1 cellular context compared by ENCODE assay signal in the genomic region with DNA sequence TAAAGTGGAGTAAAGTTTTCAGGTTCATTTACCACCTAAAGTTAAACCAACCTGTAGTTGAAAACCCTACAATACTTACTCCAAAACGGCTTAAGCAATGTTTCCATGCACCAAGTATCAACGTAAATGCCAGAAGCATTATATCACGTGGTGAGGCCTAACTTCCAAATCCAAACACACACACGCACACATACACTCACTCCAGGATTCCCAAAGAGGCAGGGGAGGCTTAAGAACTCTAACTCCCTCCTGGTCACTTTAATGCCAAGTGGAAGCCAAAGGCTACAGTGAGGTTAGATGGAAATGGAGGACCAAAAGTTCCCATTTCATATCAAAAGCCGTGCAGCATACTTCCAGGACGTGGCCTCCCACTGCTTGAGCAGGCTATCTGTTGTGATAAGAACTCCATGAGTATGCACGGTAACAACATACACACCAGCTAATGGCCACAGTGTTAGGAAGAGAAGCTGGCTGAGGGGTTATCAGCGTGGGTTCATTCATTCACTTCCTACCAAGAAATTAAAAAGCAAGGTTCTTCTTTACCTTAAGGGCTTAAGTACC.
A peak's percentile ranks its signal among the peaks of the same experiment; 100 is the strongest.
TF ChIP-seq lines count a peak whose summit lies in the region.

No MANE protein-coding gene starts in this region.

TF ChIP-seq in K562, 482 proteins besides CTCF, POLR2A, EP300 and RAD21 (continued from another document and continues in another):
- TF ChIP-seq, protein P1, sequence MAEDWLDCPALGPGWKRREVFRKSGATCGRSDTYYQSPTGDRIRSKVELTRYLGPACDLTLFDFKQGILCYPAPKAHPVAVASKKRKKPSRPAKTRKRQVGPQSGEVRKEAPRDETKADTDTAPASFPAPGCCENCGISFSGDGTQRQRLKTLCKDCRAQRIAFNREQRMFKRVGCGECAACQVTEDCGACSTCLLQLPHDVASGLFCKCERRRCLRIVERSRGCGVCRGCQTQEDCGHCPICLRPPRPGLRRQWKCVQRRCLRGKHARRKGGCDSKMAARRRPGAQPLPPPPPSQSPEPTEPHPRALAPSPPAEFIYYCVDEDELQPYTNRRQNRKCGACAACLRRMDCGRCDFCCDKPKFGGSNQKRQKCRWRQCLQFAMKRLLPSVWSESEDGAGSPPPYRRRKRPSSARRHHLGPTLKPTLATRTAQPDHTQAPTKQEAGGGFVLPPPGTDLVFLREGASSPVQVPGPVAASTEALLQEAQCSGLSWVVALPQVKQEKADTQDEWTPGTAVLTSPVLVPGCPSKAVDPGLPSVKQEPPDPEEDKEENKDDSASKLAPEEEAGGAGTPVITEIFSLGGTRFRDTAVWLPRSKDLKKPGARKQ (CRISPR knock-in tag; IDR thresholded peaks at IDR 0.05): no peak
- TF ChIP-seq ZNF311 (CRISPR knock-in tag; IDR thresholded peaks at IDR 0.05) (no peak), NCOA2 (IDR thresholded peaks at IDR 0.05; ENCODE audit: partially characterized antibody in 2 of 2) (no peak), SIRT6 (IDR thresholded peaks at IDR 0.05; ENCODE audit: low read depth, low read length) (no peak), RBM17 (IDR thresholded peaks at IDR 0.05; ENCODE audit: borderline replicate concordance, low read depth, low read length) (no peak), SNRNP70 (optimal IDR thresholded peaks at IDR 0.05; ENCODE audit: low read depth, low read length) (no peak), CBX1 (IDR thresholded peaks at IDR 0.05; ENCODE audit: low read depth) (no peak), TOE1 (IDR thresholded peaks at IDR 0.05; ENCODE audit: borderline replicate concordance) (peak; percentile 78), TOE1 (CRISPR knock-in tag; IDR thresholded peaks at IDR 0.05; ENCODE audit: borderline replicate concordance, low read depth) (no peak), CSDE1 (IDR thresholded peaks at IDR 0.05) (no peak), MTF1 (CRISPR knock-in tag; IDR thresholded peaks at IDR 0.05; ENCODE audit: borderline replicate concordance) (no peak), SRSF7 (optimal IDR thresholded peaks at IDR 0.05; ENCODE audit: low read depth, low read length) (no peak), ZNF212 (CRISPR knock-in tag; IDR thresholded peaks at IDR 0.05) (no peak), JUNB (CRISPR knock-in tag; conservative IDR thresholded peaks at IDR 0.05) (no peak), KHSRP (IDR thresholded peaks at IDR 0.05) (no peak), ARNT (IDR thresholded peaks at IDR 0.05) (peak; percentile 80 to 91; a peak in 3 of 4 replicates), FIP1L1 (IDR thresholded peaks at IDR 0.05; ENCODE audit: low read depth, low read length, poor library complexity, severe bottlenecking) (no peak), ELF4 (CRISPR knock-in tag; IDR thresholded peaks at IDR 0.05) (peak; percentile 86; the same call in 1 of the 2 replicates), MCM5 (IDR thresholded peaks at IDR 0.05; ENCODE audit: low read depth) (no peak), ZNF830 (CRISPR knock-in tag; IDR thresholded peaks at IDR 0.05) (no peak), GTF2E2 (tag; IDR thresholded peaks at IDR 0.05) (no peak), ATF1 (CRISPR knock-in tag; IDR thresholded peaks at IDR 0.05) (no peak), ATF1 (tag; IDR thresholded peaks at IDR 0.05) (peak; percentile 65), CHCHD3 (CRISPR knock-in tag; IDR thresholded peaks at IDR 0.05) (0 out of 2 replicates have a peak, but pooled peaks have one; percentile 29), RBBP5 (IDR thresholded peaks at IDR 0.05; ENCODE audit: borderline replicate concordance, insufficient read depth, low read length, poor library complexity, severe bottlenecking) (peak; percentile 56)
- TF ChIP-seq, protein P2, sequence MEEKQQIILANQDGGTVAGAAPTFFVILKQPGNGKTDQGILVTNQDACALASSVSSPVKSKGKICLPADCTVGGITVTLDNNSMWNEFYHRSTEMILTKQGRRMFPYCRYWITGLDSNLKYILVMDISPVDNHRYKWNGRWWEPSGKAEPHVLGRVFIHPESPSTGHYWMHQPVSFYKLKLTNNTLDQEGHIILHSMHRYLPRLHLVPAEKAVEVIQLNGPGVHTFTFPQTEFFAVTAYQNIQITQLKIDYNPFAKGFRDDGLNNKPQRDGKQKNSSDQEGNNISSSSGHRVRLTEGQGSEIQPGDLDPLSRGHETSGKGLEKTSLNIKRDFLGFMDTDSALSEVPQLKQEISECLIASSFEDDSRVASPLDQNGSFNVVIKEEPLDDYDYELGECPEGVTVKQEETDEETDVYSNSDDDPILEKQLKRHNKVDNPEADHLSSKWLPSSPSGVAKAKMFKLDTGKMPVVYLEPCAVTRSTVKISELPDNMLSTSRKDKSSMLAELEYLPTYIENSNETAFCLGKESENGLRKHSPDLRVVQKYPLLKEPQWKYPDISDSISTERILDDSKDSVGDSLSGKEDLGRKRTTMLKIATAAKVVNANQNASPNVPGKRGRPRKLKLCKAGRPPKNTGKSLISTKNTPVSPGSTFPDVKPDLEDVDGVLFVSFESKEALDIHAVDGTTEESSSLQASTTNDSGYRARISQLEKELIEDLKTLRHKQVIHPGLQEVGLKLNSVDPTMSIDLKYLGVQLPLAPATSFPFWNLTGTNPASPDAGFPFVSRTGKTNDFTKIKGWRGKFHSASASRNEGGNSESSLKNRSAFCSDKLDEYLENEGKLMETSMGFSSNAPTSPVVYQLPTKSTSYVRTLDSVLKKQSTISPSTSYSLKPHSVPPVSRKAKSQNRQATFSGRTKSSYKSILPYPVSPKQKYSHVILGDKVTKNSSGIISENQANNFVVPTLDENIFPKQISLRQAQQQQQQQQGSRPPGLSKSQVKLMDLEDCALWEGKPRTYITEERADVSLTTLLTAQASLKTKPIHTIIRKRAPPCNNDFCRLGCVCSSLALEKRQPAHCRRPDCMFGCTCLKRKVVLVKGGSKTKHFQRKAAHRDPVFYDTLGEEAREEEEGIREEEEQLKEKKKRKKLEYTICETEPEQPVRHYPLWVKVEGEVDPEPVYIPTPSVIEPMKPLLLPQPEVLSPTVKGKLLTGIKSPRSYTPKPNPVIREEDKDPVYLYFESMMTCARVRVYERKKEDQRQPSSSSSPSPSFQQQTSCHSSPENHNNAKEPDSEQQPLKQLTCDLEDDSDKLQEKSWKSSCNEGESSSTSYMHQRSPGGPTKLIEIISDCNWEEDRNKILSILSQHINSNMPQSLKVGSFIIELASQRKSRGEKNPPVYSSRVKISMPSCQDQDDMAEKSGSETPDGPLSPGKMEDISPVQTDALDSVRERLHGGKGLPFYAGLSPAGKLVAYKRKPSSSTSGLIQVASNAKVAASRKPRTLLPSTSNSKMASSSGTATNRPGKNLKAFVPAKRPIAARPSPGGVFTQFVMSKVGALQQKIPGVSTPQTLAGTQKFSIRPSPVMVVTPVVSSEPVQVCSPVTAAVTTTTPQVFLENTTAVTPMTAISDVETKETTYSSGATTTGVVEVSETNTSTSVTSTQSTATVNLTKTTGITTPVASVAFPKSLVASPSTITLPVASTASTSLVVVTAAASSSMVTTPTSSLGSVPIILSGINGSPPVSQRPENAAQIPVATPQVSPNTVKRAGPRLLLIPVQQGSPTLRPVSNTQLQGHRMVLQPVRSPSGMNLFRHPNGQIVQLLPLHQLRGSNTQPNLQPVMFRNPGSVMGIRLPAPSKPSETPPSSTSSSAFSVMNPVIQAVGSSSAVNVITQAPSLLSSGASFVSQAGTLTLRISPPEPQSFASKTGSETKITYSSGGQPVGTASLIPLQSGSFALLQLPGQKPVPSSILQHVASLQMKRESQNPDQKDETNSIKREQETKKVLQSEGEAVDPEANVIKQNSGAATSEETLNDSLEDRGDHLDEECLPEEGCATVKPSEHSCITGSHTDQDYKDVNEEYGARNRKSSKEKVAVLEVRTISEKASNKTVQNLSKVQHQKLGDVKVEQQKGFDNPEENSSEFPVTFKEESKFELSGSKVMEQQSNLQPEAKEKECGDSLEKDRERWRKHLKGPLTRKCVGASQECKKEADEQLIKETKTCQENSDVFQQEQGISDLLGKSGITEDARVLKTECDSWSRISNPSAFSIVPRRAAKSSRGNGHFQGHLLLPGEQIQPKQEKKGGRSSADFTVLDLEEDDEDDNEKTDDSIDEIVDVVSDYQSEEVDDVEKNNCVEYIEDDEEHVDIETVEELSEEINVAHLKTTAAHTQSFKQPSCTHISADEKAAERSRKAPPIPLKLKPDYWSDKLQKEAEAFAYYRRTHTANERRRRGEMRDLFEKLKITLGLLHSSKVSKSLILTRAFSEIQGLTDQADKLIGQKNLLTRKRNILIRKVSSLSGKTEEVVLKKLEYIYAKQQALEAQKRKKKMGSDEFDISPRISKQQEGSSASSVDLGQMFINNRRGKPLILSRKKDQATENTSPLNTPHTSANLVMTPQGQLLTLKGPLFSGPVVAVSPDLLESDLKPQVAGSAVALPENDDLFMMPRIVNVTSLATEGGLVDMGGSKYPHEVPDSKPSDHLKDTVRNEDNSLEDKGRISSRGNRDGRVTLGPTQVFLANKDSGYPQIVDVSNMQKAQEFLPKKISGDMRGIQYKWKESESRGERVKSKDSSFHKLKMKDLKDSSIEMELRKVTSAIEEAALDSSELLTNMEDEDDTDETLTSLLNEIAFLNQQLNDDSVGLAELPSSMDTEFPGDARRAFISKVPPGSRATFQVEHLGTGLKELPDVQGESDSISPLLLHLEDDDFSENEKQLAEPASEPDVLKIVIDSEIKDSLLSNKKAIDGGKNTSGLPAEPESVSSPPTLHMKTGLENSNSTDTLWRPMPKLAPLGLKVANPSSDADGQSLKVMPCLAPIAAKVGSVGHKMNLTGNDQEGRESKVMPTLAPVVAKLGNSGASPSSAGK (IDR thresholded peaks at IDR 0.05): peak; percentile 90
- TF ChIP-seq, protein P3, sequence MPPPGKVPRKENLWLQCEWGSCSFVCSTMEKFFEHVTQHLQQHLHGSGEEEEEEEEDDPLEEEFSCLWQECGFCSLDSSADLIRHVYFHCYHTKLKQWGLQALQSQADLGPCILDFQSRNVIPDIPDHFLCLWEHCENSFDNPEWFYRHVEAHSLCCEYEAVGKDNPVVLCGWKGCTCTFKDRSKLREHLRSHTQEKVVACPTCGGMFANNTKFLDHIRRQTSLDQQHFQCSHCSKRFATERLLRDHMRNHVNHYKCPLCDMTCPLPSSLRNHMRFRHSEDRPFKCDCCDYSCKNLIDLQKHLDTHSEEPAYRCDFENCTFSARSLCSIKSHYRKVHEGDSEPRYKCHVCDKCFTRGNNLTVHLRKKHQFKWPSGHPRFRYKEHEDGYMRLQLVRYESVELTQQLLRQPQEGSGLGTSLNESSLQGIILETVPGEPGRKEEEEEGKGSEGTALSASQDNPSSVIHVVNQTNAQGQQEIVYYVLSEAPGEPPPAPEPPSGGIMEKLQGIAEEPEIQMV (tag; conservative IDR thresholded peaks at IDR 0.05; ENCODE audit: low read depth): no peak; the same call in 1 of the 2 replicates
- TF ChIP-seq, protein P4, sequence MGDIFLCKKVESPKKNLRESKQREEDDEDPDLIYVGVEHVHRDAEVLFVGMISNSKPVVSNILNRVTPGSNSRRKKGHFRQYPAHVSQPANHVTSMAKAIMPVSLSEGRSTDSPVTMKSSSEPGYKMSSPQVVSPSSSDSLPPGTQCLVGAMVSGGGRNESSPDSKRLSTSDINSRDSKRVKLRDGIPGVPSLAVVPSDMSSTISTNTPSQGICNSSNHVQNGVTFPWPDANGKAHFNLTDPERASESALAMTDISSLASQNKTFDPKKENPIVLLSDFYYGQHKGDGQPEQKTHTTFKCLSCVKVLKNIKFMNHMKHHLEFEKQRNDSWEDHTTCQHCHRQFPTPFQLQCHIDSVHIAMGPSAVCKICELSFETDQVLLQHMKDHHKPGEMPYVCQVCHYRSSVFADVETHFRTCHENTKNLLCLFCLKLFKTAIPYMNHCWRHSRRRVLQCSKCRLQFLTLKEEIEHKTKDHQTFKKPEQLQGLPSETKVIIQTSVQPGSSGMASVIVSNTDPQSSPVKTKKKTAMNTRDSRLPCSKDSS (IDR thresholded peaks at IDR 0.05; ENCODE audit: low read depth, partially characterized antibody): no peak
- TF ChIP-seq, protein P5, sequence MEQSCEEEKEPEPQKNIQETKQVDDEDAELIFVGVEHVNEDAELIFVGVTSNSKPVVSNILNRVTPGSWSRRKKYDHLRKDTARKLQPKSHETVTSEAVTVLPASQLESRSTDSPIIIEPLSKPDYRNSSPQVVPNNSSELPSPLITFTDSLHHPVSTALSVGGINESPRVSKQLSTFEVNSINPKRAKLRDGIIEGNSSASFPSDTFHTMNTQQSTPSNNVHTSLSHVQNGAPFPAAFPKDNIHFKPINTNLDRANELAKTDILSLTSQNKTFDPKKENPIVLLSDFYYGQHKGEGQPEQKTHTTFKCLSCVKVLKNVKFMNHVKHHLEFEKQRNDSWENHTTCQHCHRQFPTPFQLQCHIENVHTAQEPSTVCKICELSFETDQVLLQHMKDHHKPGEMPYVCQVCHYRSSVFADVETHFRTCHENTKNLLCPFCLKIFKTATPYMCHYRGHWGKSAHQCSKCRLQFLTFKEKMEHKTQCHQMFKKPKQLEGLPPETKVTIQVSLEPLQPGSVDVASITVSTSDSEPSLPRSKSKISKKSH (CRISPR knock-in tag; IDR thresholded peaks at IDR 0.05): no peak
- TF ChIP-seq, protein P6, sequence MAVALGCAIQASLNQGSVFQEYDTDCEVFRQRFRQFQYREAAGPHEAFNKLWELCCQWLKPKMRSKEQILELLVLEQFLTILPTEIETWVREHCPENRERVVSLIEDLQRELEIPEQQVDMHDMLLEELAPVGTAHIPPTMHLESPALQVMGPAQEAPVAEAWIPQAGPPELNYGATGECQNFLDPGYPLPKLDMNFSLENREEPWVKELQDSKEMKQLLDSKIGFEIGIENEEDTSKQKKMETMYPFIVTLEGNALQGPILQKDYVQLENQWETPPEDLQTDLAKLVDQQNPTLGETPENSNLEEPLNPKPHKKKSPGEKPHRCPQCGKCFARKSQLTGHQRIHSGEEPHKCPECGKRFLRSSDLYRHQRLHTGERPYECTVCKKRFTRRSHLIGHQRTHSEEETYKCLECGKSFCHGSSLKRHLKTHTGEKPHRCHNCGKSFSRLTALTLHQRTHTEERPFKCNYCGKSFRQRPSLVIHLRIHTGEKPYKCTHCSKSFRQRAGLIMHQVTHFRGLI (CRISPR knock-in tag; IDR thresholded peaks at IDR 0.05): 0 out of 2 replicates have a peak, but pooled peaks have one; percentile 29
- TF ChIP-seq, protein P7, sequence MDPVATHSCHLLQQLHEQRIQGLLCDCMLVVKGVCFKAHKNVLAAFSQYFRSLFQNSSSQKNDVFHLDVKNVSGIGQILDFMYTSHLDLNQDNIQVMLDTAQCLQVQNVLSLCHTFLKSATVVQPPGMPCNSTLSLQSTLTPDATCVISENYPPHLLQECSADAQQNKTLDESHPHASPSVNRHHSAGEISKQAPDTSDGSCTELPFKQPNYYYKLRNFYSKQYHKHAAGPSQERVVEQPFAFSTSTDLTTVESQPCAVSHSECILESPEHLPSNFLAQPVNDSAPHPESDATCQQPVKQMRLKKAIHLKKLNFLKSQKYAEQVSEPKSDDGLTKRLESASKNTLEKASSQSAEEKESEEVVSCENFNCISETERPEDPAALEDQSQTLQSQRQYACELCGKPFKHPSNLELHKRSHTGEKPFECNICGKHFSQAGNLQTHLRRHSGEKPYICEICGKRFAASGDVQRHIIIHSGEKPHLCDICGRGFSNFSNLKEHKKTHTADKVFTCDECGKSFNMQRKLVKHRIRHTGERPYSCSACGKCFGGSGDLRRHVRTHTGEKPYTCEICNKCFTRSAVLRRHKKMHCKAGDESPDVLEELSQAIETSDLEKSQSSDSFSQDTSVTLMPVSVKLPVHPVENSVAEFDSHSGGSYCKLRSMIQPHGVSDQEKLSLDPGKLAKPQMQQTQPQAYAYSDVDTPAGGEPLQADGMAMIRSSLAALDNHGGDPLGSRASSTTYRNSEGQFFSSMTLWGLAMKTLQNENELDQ (CRISPR knock-in tag; IDR thresholded peaks at IDR 0.05; ENCODE audit: borderline replicate concordance): no peak
- TF ChIP-seq, protein P8, sequence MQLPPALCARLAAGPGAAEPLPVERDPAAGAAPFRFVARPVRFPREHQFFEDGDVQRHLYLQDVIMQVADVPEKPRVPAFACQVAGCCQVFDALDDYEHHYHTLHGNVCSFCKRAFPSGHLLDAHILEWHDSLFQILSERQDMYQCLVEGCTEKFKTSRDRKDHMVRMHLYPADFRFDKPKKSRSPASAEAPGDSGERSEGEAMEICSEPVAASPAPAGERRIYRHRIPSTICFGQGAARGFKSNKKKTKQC (CRISPR knock-in tag; IDR thresholded peaks at IDR 0.05): no peak
